13 cellular contexts compared by ENCODE assay signal in genomic region chr2:47664817-47665216, GRCh38.
A peak's percentile ranks its signal among the peaks of the same experiment; 100 is the strongest.
DNase-seq lines count a peak whose midpoint lies in the region; ATAC-seq, FAIRE-seq and TF ChIP-seq lines count a peak whose summit lies in the region.
"Had no signal": no experiment of that assay in that cellular context is flagged by ENCODE, and none has a peak within 500 bp of the region (broad histone marks: within the 10 kb centered on the region; RNA-seq: fewer than 3 reads in every experiment).

No MANE protein-coding gene starts in this region.

- 46% methylated on average over 7 of the region's 7 CpGs for WGBS in A549 (ENCODE audit: missing lambda C conversion rate)
- WGBS in H1 (ENCODE audit: extremely low coverage in 1 of 2, insufficient coverage in 1 of 2, insufficient read length in 1 of 2, insufficient replicate concordance in 2 of 2, low coverage in 1 of 2, low lambda C conversion rate in 2 of 2, missing lambda C conversion rate in 1 of 2), 2 experiments, result 61% methylated on average over 7 of the region's 7 CpGs; no CpG with 5 or more reads in 1 of the 2 experiments

- H3K4me3 ChIP-seq in A549 (no peak overlapping the region), H1 (ENCODE audit: extremely low read depth in 1 of 4, insufficient read depth in 2 of 4, low read depth in 3 of 4, low read length in 4 of 4) (no peak overlapping the region), gastrocnemius medialis (no peak overlapping the region)
- H3K4me3 ChIP-seq: BLaER1 treated with 17β-estradiol and CSF1 and Interleukin-3, amounts not matched to agents 10 nM and 100 nM had no signal

- H3K36me3 ChIP-seq in H1 (ENCODE audit: control insufficient read depth in 2 of 4, insufficient read depth in 4 of 4, low read length in 3 of 4) (no peaks in the 10 kb centered on the region), gastrocnemius medialis (no peaks in the 10 kb centered on the region)
- H3K36me3 ChIP-seq: BLaER1 treated with 17β-estradiol and CSF1 and Interleukin-3, amounts not matched to agents 10 nM and 100 nM had no signal

- H2BK12ac ChIP-seq in H1 (ENCODE audit: low read depth, low read length), result peak overlapping the region; percentile 71; the same call in 1 of the 2 replicates

- TF ChIP-seq RAD21 in A549 (conservative IDR thresholded peaks at IDR 0.05 in 1 of 2, IDR thresholded peaks at IDR 0.05 in 1 of 2), result 0 out of 5 replicates have a peak, but pooled peaks have one; percentile 21 to 34
- TF ChIP-seq RAD21 in H1 (IDR thresholded peaks at IDR 0.05 in 1 of 2, conservative IDR thresholded peaks at IDR 0.05 in 1 of 2; ENCODE audit: low read depth in 2 of 2, low read length in 2 of 2), result peak; percentile 63 to 76

- ATAC-seq in A549, result peak; percentile 19 to 61; a peak in 3 of 6 replicates
- ATAC-seq in HG03439 (IDR thresholded peaks at IDR 0.05; ENCODE audit: unreplicated experiment), result no peak
- no peak for ATAC-seq in HG03108 (IDR thresholded peaks at IDR 0.05; ENCODE audit: unreplicated experiment)
- no peak for ATAC-seq in gastrocnemius medialis

- TF ChIP-seq POLR2A in A549 (IDR thresholded peaks at IDR 0.05; ENCODE audit: low read length) (no peak), H1 (IDR thresholded peaks at IDR 0.05; ENCODE audit: control extremely low read depth in 1 of 2, low read depth in 2 of 2, low read length in 2 of 2) (no peak), gastrocnemius medialis (IDR thresholded peaks at IDR 0.05) (no peak)

- POLR2A ChIA-PET in A549 (lab: Yijun Ruan, JAX), result no interaction called here
- POLR2A ChIA-PET in H1 (lab: Charles Lee; ENCODE audit: partially characterized antibody), result no interaction called here

- no peak overlapping the region for H2AFZ ChIP-seq in H1 (ENCODE audit: low read length)

- H3K14ac ChIP-seq in H1 (ENCODE audit: insufficient read length), result no peak overlapping the region

- DNase-seq in A549 (ENCODE audit: low read depth in 1 of 2, low spot score in 1 of 2) (peak in 1 of 2 experiments; percentile 24), GM10266 (ENCODE audit: extremely low spot score) (no peak), NCI-H69 (lab: John Stamatoyannopoulos, UW) (peak; percentile 19), H1 (ENCODE audit: low read depth in 1 of 2, low spot score in 2 of 2) (peak in 1 of 2 experiments; percentile 58), gastrocnemius medialis (no peak), COLO829 (ENCODE audit: low spot score) (no peak)
- DNase-seq: activated T-cell treated with anti-CD3 and anti-CD28 coated beads, Interleukin-2, amount 50 U/mL, for 24 hours; naive B cell; NCI-H526 treated with DMSO at 0.1 percent for 48 hours had no signal

- H3K79me2 ChIP-seq in H1 (ENCODE audit: control insufficient read depth in 1 of 2, insufficient read depth in 2 of 2, low read length in 2 of 2), result no peaks in the 10 kb centered on the region

- H4K8ac ChIP-seq in H1 (ENCODE audit: extremely low read depth, insufficient read depth, low read length), result no peak overlapping the region

- in situ Hi-C loops in gastrocnemius medialis (cut with MboI; ENCODE audit: low sequenced_read_pairs in 4 of 4), result no loop called here

- intact Hi-C loops in gastrocnemius medialis (cut with DNase I; ENCODE audit: low total_unique reads), result no loop called here

- no peak overlapping the region for H2AK5ac ChIP-seq in H1 (ENCODE audit: low read depth, low read length)

- no peak overlapping the region; the same call in 1 of the 2 replicates for H2BK5ac ChIP-seq in H1 (ENCODE audit: low read depth, low read length)

- peak; percentile 22; the same call in 2 of the 3 replicates for TF ChIP-seq CTCF in A549 (IDR thresholded peaks at IDR 0.05)
- TF ChIP-seq CTCF in GM10266 (IDR thresholded peaks at IDR 0.05; ENCODE audit: control insufficient read depth, insufficient read depth, low read depth, missing control alignments), result peak; percentile 39
- peak; percentile 56 to 70 (median 61) for TF ChIP-seq CTCF in H1 (IDR thresholded peaks at IDR 0.05; ENCODE audit: control extremely low read depth in 1 of 3, insufficient read depth in 1 of 3, low read depth in 1 of 3, low read length in 3 of 3)
- no peak for TF ChIP-seq CTCF in gastrocnemius medialis (IDR thresholded peaks at IDR 0.05 in 4 of 5, conservative IDR thresholded peaks at IDR 0.05 in 1 of 5)

- CTCF ChIA-PET in A549 (lab: Yijun Ruan, JAX) (interaction anchor here (1.7 kb wide), 1 partner anchor 10 kb away, joined by 4 read pairs; no protein-coding TSS in a partner anchor), H1 (lab: Charles Lee; ENCODE audit: partially characterized antibody) (interaction anchor here (9.2 kb wide), 1 partner anchor 11 kb away, joined by 64 read pairs; no protein-coding TSS in a partner anchor)

- H3K9ac ChIP-seq in H1 (replicated peaks in 1 of 4; ENCODE audit: extremely low read depth in 1 of 4, low read depth in 3 of 4, low read length in 3 of 4), result no peak overlapping the region
- H3K9ac ChIP-seq: BLaER1 treated with 17β-estradiol and CSF1 and Interleukin-3, amounts not matched to agents 10 nM and 100 nM had no signal

- no peaks in the 10 kb centered on the region for H4K20me1 ChIP-seq in H1 (replicated peaks in 1 of 2; ENCODE audit: control insufficient read depth in 1 of 2, insufficient read depth in 2 of 2, low read length in 2 of 2)
- H4K20me1 ChIP-seq: BLaER1 treated with 17β-estradiol and CSF1 and Interleukin-3, amounts not matched to agents 10 nM and 100 nM had no signal

- H3K4me2 ChIP-seq in A549, result no peak overlapping the region
- no peak overlapping the region for H3K4me2 ChIP-seq in H1 (ENCODE audit: insufficient read depth in 1 of 2, low read depth in 2 of 2, low read length in 2 of 2)

- H3K23ac ChIP-seq in H1 (ENCODE audit: insufficient read length), result no peak overlapping the region

- no peaks in the 10 kb centered on the region for H3K23me2 ChIP-seq in H1 (ENCODE audit: low read depth, low read length)

- no peaks in the 10 kb centered on the region for H3K79me1 ChIP-seq in H1 (ENCODE audit: low read depth, low read length)

- no peak for FAIRE-seq in A549 (lab: Jason Lieb, UNC)
- peak; percentile 68 for FAIRE-seq in H1 (lab: Jason Lieb, UNC)

- 0 out of 2 replicates have a peak overlapping the region, but pooled peaks have one; percentile 76 for H2BK15ac ChIP-seq in H1 (ENCODE audit: low read length)

- H2BK120ac ChIP-seq in H1 (replicated peaks; ENCODE audit: low read depth, low read length), result peak overlapping the region; percentile 97

- peak overlapping the region; percentile 98 for H2BK20ac ChIP-seq in H1 (ENCODE audit: low read length)

- no peaks in the 10 kb centered on the region for H3K4me1 ChIP-seq in A549
- peaks cover 2 to 15% (median 10%) of the 10 kb centered on the region in 4 experiments; a peak in 5 of 7 replicates for H3K4me1 ChIP-seq in H1 (replicated peaks in 1 of 4; ENCODE audit: control insufficient read depth in 3 of 4, insufficient read depth in 4 of 4, low read length in 3 of 4)
- no peaks in the 10 kb centered on the region for H3K4me1 ChIP-seq in gastrocnemius medialis

- H3K27me3 ChIP-seq in H1 (replicated peaks in 1 of 4; ENCODE audit: control insufficient read depth in 3 of 4, extremely low read depth in 1 of 4, insufficient read depth in 3 of 4, low read length in 3 of 4), result no peaks in the 10 kb centered on the region
- H3K27me3 ChIP-seq in gastrocnemius medialis, result no peaks in the 10 kb centered on the region
- H3K27me3 ChIP-seq: BLaER1 treated with 17β-estradiol and CSF1 and Interleukin-3, amounts not matched to agents 10 nM and 100 nM had no signal

- H3K9me3 ChIP-seq in A549 (no peaks in the 10 kb centered on the region), H1 (ENCODE audit: insufficient read depth in 2 of 2, low read depth in 1 of 2, low read length in 1 of 2) (no peaks in the 10 kb centered on the region), gastrocnemius medialis (no peaks in the 10 kb centered on the region)

- no peak overlapping the region for H3K27ac ChIP-seq in A549
- H3K27ac ChIP-seq in H1 (ENCODE audit: low read depth, low read length), result no peak overlapping the region
- no peak overlapping the region for H3K27ac ChIP-seq in gastrocnemius medialis
- H3K27ac ChIP-seq: BLaER1 treated with 17β-estradiol and CSF1 and Interleukin-3, amounts not matched to agents 10 nM and 100 nM; epithelial cell of prostate had no signal

- H3K56ac ChIP-seq in H1 (replicated peaks; ENCODE audit: insufficient read length, low read depth, low read length), result no peak overlapping the region

- no peak overlapping the region for H3K18ac ChIP-seq in H1 (ENCODE audit: extremely low read depth, low read length)

- TF ChIP-seq EP300 in A549 (IDR thresholded peaks at IDR 0.05), result no peak
- no peak for TF ChIP-seq EP300 in H1 (IDR thresholded peaks at IDR 0.05; ENCODE audit: borderline replicate concordance in 1 of 2, low read depth in 2 of 2, low read length in 2 of 2)

- H3K4ac ChIP-seq in H1 (replicated peaks; ENCODE audit: insufficient read length, low read depth, low read length), result peak overlapping the region; percentile 8

- no peak overlapping the region for H4K5ac ChIP-seq in H1 (ENCODE audit: insufficient read length, low read depth, low read length)

- H4K91ac ChIP-seq in H1 (replicated peaks; ENCODE audit: insufficient read length, low read length), result peak overlapping the region; percentile 87

TF ChIP-seq in A549, 52 proteins besides CTCF, POLR2A, EP300 and RAD21:
- TF ChIP-seq RARB (CRISPR knock-in tag; IDR thresholded peaks at IDR 0.05) (no peak), USF2 (IDR thresholded peaks at IDR 0.05) (no peak), SMC3 (IDR thresholded peaks at IDR 0.05) (peak; percentile 10; the same call in 1 of the 3 replicates)

TF ChIP-seq in H1, 55 proteins besides CTCF, POLR2A, EP300 and RAD21:
- no peak for TF ChIP-seq PHF8 (conservative IDR thresholded peaks at IDR 0.05; ENCODE audit: low read depth, low read length)
- TF ChIP-seq KDM1A (IDR thresholded peaks at IDR 0.05; ENCODE audit: borderline replicate concordance, low read length), result 0 out of 2 replicates have a peak, but pooled peaks have one; percentile 51
- TF ChIP-seq TCF12 (IDR thresholded peaks at IDR 0.05; ENCODE audit: low read depth, low read length), result 0 out of 2 replicates have a peak, but pooled peaks have one; percentile 46

Comparison
In these comparisons a context has a peak if more than half of its experiments do, and no peak if none do; other contexts are left out.
1. ATAC-seq: peak in A549 (2 of 2); none in HG03439 (single experiment), HG03108 (single experiment) and gastrocnemius medialis (0 of 2).
2. CTCF ChIP-seq: peak in A549 (single experiment), GM10266 (single experiment) and H1 (3 of 3); none in gastrocnemius medialis (0 of 5).
3. Of the 18 proteins assayed by ChIP-seq in both H1 and A549: peak only in H1: KDM1A; only in A549: none; in both: CTCF and RAD21; in neither: 15.